Comparison of ENCODE assay signal across 7 cellular contexts in genomic region chr19:48993175-48994034, GRCh38.
DNase-seq lines count a peak whose midpoint lies in the region; ATAC-seq and TF ChIP-seq lines count a peak whose summit lies in the region.

GYS1 (minus strand) TSS chr19:48993309; CDS start chr19:48993112, 197 bp downstream.
RUVBL2 (plus strand) TSS chr19:48993887; CDS start chr19:48993912, 25 bp downstream.

- peak; percentile 84 for TF ChIP-seq CTCF in astrocyte of the spinal cord (IDR thresholded peaks at IDR 0.05; ENCODE audit: low read depth, low read length)
- TF ChIP-seq CTCF in retinal pigment epithelial cell (conservative IDR thresholded peaks at IDR 0.05; ENCODE audit: low read depth, low read length) = peak; percentile 84

- peak; percentile 88 for TF ChIP-seq POLR2A in GM18505 (IDR thresholded peaks at IDR 0.05; ENCODE audit: borderline replicate concordance, extremely low read depth, insufficient read depth, insufficient read length)

- in situ Hi-C loops in astrocyte of the spinal cord (cut with HindIII; ENCODE audit: low sequenced_read_pairs) = no loop called here

- peak within 1 kb of the TSS; percentile 74 for H3K4me3 ChIP-seq in astrocyte of the spinal cord (ENCODE audit: low read depth, low read length)
- H3K4me3 ChIP-seq in retinal pigment epithelial cell (ENCODE audit: low read length) = peak within 1 kb of the TSS; percentile 93

- DNase-seq in NCI-H2029 treated with DMSO at 0.1 percent for 48 hours (lab: John Stamatoyannopoulos, UW) (peak; percentile 98), T1000 (lab: John Stamatoyannopoulos, UW) (peak; percentile 97), astrocyte of the spinal cord (ENCODE audit: low read depth, low spot score) (peak; percentile 100), hippocampal formation (lab: John Stamatoyannopoulos, UW) (peak; percentile 99), retinal pigment epithelial cell (ENCODE audit: low read depth) (peak; percentile 97)

- ATAC-seq in GM18505 (IDR thresholded peaks at IDR 0.05; ENCODE audit: unreplicated experiment) (peak; percentile 82), HG02981 (IDR thresholded peaks at IDR 0.05; ENCODE audit: unreplicated experiment) (peak; percentile 83)

Comparison
In these comparisons a context has a peak if more than half of its experiments do, and no peak if none do; other contexts are left out.
1. Peak in every context shown above with its lines: DNase-seq, ATAC-seq and H3K4me3 ChIP-seq.